ENCODE assay signal across 8 cellular contexts in genomic region chr17:82457790-82458129, GRCh38. TPM values are rescaled to one million over a fixed set of nuclear protein-coding genes. Genes with fewer than 3 reads are reported as not detected.
DNase-seq lines count a peak whose midpoint lies in the region; ATAC-seq and TF ChIP-seq lines count a peak whose summit lies in the region.

No MANE protein-coding gene starts in this region.

- H3K4me3 Mint-ChIP-seq in MCF 10A (ENCODE audit: unreplicated experiment) = peak overlapping the region; percentile 83
- peak overlapping the region; percentile 95 for H3K4me3 Mint-ChIP-seq in mesothelial cell of epicardium

- H3K9me3 Mint-ChIP-seq in MCF 10A (ENCODE audit: unreplicated experiment) (no peaks in the 10 kb centered on the region), mesothelial cell of epicardium (no peaks in the 10 kb centered on the region)

- H3K4me3 ChIP-seq in heart right ventricle (peak overlapping the region; percentile 34 to 99 (median 88)), vagina (peak overlapping the region; percentile 56 to 94)

- no peak for DNase-seq in heart right ventricle
- no peak for DNase-seq in left cardiac atrium
- DNase-seq in MCF 10A (ENCODE audit: unreplicated experiment) = no peak
- no peak for DNase-seq in mesothelial cell of epicardium (ENCODE audit: low spot score in 2 of 2, unreplicated experiment in 2 of 2)
- no peak for DNase-seq in vagina (ENCODE audit: extremely low spot score in 2 of 2)
- no peak for DNase-seq in GM19240 (ENCODE audit: insufficient read length, low spot score)
- no peak for DNase-seq in GM10266 (ENCODE audit: extremely low spot score)

- CTCF ChIA-PET in MCF 10A (lab: Yijun Ruan, JAX) = interaction anchor here (0.9 to 1.0 kb wide), 2 partner anchors 70 to 93 kb away, joined by 3 to 4 read pairs; no protein-coding TSS in a partner anchor

- H3K36me3 Mint-ChIP-seq in MCF 10A (ENCODE audit: insufficient read depth, unreplicated experiment) (peaks cover 21% of the 10 kb centered on the region), mesothelial cell of epicardium (peaks cover 15% of the 10 kb centered on the region)

- no peak for TF ChIP-seq POLR2A in vagina (IDR thresholded peaks at IDR 0.05)

- H3K9me3 ChIP-seq in heart right ventricle = no peaks in the 10 kb centered on the region
- no peaks in the 10 kb centered on the region for H3K9me3 ChIP-seq in vagina

- POLR2A ChIA-PET in MCF 10A (lab: Yijun Ruan, JAX) = interaction anchor here (0.8 to 2.1 kb wide), 19 partner anchors 8 to 258 kb away, joined by 3 to 27 read pairs (median 4); partner anchors contain the start of genes FOXK2, OGFOD3 and SECTM1

- H3K27me3 ChIP-seq in heart right ventricle (no peaks in the 10 kb centered on the region), vagina (no peaks in the 10 kb centered on the region)

- no peak for ATAC-seq in heart right ventricle
- no peak for ATAC-seq in left cardiac atrium
- no peak for ATAC-seq in HG02642 (IDR thresholded peaks at IDR 0.05; ENCODE audit: poor library complexity, unreplicated experiment)

- WGBS in heart right ventricle, 2 donors = 2 to 4% methylated on average over 3 of the region's 3 CpGs

- peaks cover 0 to 31% (median 18%) of the 10 kb centered on the region in 9 donors for H3K36me3 ChIP-seq in heart right ventricle
- H3K36me3 ChIP-seq in vagina = peaks cover 0 to 7% of the 10 kb centered on the region in 2 donors

- TF ChIP-seq CTCF in heart right ventricle (IDR thresholded peaks at IDR 0.05) (no peak), MCF 10A (IDR thresholded peaks at IDR 0.05; ENCODE audit: unreplicated experiment) (no peak), mesothelial cell of epicardium (IDR thresholded peaks at IDR 0.05; ENCODE audit: unreplicated experiment) (no peak), vagina (IDR thresholded peaks at IDR 0.05) (no peak), GM10266 (IDR thresholded peaks at IDR 0.05; ENCODE audit: control insufficient read depth, insufficient read depth, low read depth, missing control alignments) (no peak)

- H3K27ac Mint-ChIP-seq in MCF 10A (ENCODE audit: low read depth, unreplicated experiment) (peak overlapping the region; percentile 90), mesothelial cell of epicardium (peak overlapping the region; percentile 94)

- H3K4me1 Mint-ChIP-seq in MCF 10A (ENCODE audit: insufficient read depth, unreplicated experiment) = peaks cover 12% of the 10 kb centered on the region
- H3K4me1 Mint-ChIP-seq in mesothelial cell of epicardium = peaks cover 16% of the 10 kb centered on the region

- H3K4me1 ChIP-seq in heart right ventricle = peaks cover 10 to 36% (median 32%) of the 10 kb centered on the region in 9 donors
- H3K4me1 ChIP-seq in vagina = peaks cover 19% of the 10 kb centered on the region

- H3K27me3 Mint-ChIP-seq in MCF 10A (ENCODE audit: insufficient read depth, unreplicated experiment) (no peaks in the 10 kb centered on the region), mesothelial cell of epicardium (ENCODE audit: low read depth) (no peaks in the 10 kb centered on the region)

- intact Hi-C loops in heart right ventricle (cut with DNase I) = loop anchor here in 3 of 10 donors (5.0 to 10.0 kb wide), 3 partner anchors 40 to 97 kb away; partner anchors contain the start of genes HEXD (in 2 of the 3) and OGFOD3 (in 2 of the 3)
- intact Hi-C loops in left cardiac atrium (cut with DNase I) = no loop called here
- intact Hi-C loops in MCF 10A (cut with micrococcal nuclease) = no loop called here
- intact Hi-C loops in vagina (cut with DNase I) = loop anchor here (5.0 kb wide), 1 partner anchor 40 kb away; no protein-coding TSS in a partner anchor

- H3K27ac ChIP-seq in heart right ventricle (peak overlapping the region; percentile 99 to 100 (median 100)), vagina (peak overlapping the region; percentile 100)

- TSS peak; percentile 91 for BruUV-seq in MCF 10A (replicated peaks; lab: Mats Ljungman, UMichigan)

RNA-seq across cellular contexts. Expression of gene NARF, which starts 0.8 kb away (rescaled TPM):
- total RNA-seq in heart right ventricle = 10 to 100 TPM; 48.4 to 74.8 (median 60.4) TPM
- polyA plus RNA-seq in heart right ventricle = 100 to 1,000 TPM in 1 of 2 donors, 10 to 100 TPM in 1; 68.7 to 179 TPM
- total RNA-seq in left cardiac atrium = 10 to 100 TPM; 63.7 to 65.9 TPM
- 20.6 TPM in 2 replicates for total RNA-seq in MCF 10A (2022)
- 116 to 123 TPM (median 122 TPM) in 3 replicates for total RNA-seq in mesothelial cell of epicardium
- total RNA-seq in vagina = 62.6 TPM

RNA-seq across cellular contexts. Expression of gene CYBC1, which starts 7.2 kb away (rescaled TPM):
- total RNA-seq in heart right ventricle (10 to 100 TPM; 13.4 to 56.6 (median 20.5) TPM), left cardiac atrium (10 to 100 TPM; 42.1 to 43.6 TPM), MCF 10A (2022) (38.0 and 45.4 TPM in 2 replicates), mesothelial cell of epicardium (86.7 to 93.0 TPM (median 88.1 TPM) in 3 replicates), vagina (51.6 TPM)
- polyA plus RNA-seq in heart right ventricle = 10 to 100 TPM; 26.3 to 32.5 TPM

RNA-seq across cellular contexts. Expression of gene OGFOD3, which starts 39.4 kb away (rescaled TPM):
- total RNA-seq in heart right ventricle (10 to 100 TPM; 23.3 to 39.4 (median 31.1) TPM), left cardiac atrium (10 to 100 TPM; 27.2 to 32.0 TPM), MCF 10A (2022) (16.5 and 21.1 TPM in 2 replicates), mesothelial cell of epicardium (36.6 to 40.3 TPM (median 39.3 TPM) in 3 replicates), vagina (25.5 TPM)
- polyA plus RNA-seq in heart right ventricle = 10 to 100 TPM; 26.8 to 31.9 TPM

RNA-seq across cellular contexts. Expression of gene HEXD, which starts 39.6 kb away (rescaled TPM):
- total RNA-seq in heart right ventricle (10 to 100 TPM in 8 of 10 donors, 1 to 10 TPM in 2; 9.4 to 22.2 (median 12.8) TPM), left cardiac atrium (10 to 100 TPM; 14.3 to 16.3 TPM), MCF 10A (2022) (14.8 and 16.2 TPM in 2 replicates), mesothelial cell of epicardium (75.3 to 82.8 TPM (median 76.3 TPM) in 3 replicates), vagina (90.4 TPM)
- 10 to 100 TPM; 14.1 to 53.3 TPM for polyA plus RNA-seq in heart right ventricle
